Comparison of ENCODE assay signal across 22 cellular contexts in genomic region chr15:41466711-41467110, GRCh38. TPM values are rescaled to one million over a fixed set of nuclear protein-coding genes. Genes with fewer than 3 reads are reported as not detected.
"Had no signal": no experiment of that assay in that cellular context is flagged by ENCODE, and none has a peak within 500 bp of the region (broad histone marks: within the 10 kb centered on the region; RNA-seq: fewer than 3 reads in every experiment).

No MANE protein-coding gene starts in this region.

- ATAC-seq: foreskin keratinocyte; heart right ventricle; left ventricle myocardium superior; lower lobe of right lung; naive thymus-derived CD8-positive, alpha-beta T cell; pancreas; right lobe of liver; stimulated activated naive CD8-positive, alpha-beta T cell treated with anti-CD3 and anti-CD28 coated beads, Interleukin-15, amount 100 ng/mL, for 72 hours had no signal

- FAIRE-seq: keratinocyte, small intestine had no signal

- H3K9me3 Mint-ChIP-seq: naive thymus-derived CD8-positive, alpha-beta T cell; stimulated activated naive CD8-positive, alpha-beta T cell treated with anti-CD3 and anti-CD28 coated beads, Interleukin-15, amount 100 ng/mL, for 72 hours had no signal

- H3K4me1 Mint-ChIP-seq: endodermal cell had no signal

- DNase-seq: dorsolateral prefrontal cortex; effector CD4-positive, alpha-beta T cell; endodermal cell; foreskin keratinocyte; glutamatergic neuron; heart right ventricle; hypothalamus; left ventricle myocardium superior; lower lobe of right lung; naive thymus-derived CD8-positive, alpha-beta T cell; pancreas; right lobe of liver; small intestine; stimulated activated CD4-positive, alpha-beta T cell treated with anti-CD3 and anti-CD28 coated beads, Interleukin-15, amount 100 ng/mL, for 24 hours; stimulated activated CD4-positive, alpha-beta T cell treated with anti-CD3 and anti-CD28 coated beads, Interleukin-2, amount 100 ng/mL, for 48 hours; stimulated activated naive CD4-positive, alpha-beta T cell; stimulated activated naive CD8-positive, alpha-beta T cell treated with anti-CD3 and anti-CD28 coated beads, Interleukin-15, amount 100 ng/mL, for 72 hours; transverse colon had no signal

- H3K27me3 Mint-ChIP-seq: naive thymus-derived CD8-positive, alpha-beta T cell; progenitor cell of endocrine pancreas; stimulated activated naive CD8-positive, alpha-beta T cell treated with anti-CD3 and anti-CD28 coated beads, Interleukin-15, amount 100 ng/mL, for 72 hours had no signal

- H3K27ac Mint-ChIP-seq: endodermal cell; stimulated activated naive CD8-positive, alpha-beta T cell treated with anti-CD3 and anti-CD28 coated beads, Interleukin-15, amount 100 ng/mL, for 72 hours had no signal

- H3K4me3 Mint-ChIP-seq: endodermal cell; naive thymus-derived CD8-positive, alpha-beta T cell; neural crest cell; stimulated activated naive CD8-positive, alpha-beta T cell treated with anti-CD3 and anti-CD28 coated beads, Interleukin-15, amount 100 ng/mL, for 72 hours had no signal

RNA-seq across cellular contexts. Expression of gene ITPKA, which starts 27.0 kb away (rescaled TPM):
- total RNA-seq: naive thymus-derived CD8-positive, alpha-beta T cell; vagina had no signal

RNA-seq across cellular contexts. Expression of gene LTK, which starts 46.9 kb away (rescaled TPM):
- total RNA-seq: foreskin keratinocyte had no signal
